9 cellular contexts compared by ENCODE assay signal in the genomic region with DNA sequence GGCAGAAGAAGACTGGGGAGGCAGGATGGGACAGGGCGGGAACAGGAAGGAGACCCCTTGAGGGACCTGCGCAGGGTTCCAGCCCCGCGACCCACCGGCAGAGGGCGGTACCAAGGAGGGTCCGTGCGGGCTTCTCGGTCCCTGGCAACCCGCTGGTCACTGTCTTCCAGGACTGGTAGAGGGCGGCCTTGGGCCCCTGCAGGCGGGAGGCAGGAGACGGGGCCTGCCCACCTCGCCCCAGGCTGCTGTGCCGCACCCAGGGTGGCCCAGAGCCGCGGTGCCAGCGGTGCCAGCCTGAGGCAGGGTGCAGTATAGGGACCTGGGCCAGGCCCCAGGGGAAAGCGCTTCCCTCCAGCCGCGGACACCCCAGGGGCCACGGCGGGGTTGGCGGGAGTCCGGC. TPM values are rescaled to one million over a fixed set of nuclear protein-coding genes. Genes with fewer than 3 reads are reported as not detected.
DNase-seq lines count a peak whose midpoint lies in the region; ATAC-seq, FAIRE-seq and TF ChIP-seq lines count a peak whose summit lies in the region.
"Had no signal": no experiment of that assay in that cellular context is flagged by ENCODE, and none has a peak within 500 bp of the region (broad histone marks: within the 10 kb centered on the region; RNA-seq: fewer than 3 reads in every experiment).

No MANE protein-coding gene starts in this region.

- POLR2A ChIA-PET in K562 (lab: Yijun Ruan, JAX) = no interaction called here

- H3K36me3 ChIP-seq in K562 (ENCODE audit: control insufficient read depth, insufficient read depth, low read length) (no peaks in the 10 kb centered on the region), kidney epithelial cell (ENCODE audit: control insufficient read depth, insufficient read depth, low read length) (no peaks in the 10 kb centered on the region)

- no peaks in the 10 kb centered on the region for H3K9me3 ChIP-seq in K562 (replicated peaks; ENCODE audit: control insufficient read depth, insufficient read depth, low read depth, low read length)

- no peak for TF ChIP-seq EP300 in K562 (IDR thresholded peaks at IDR 0.05; ENCODE audit: low read length)

- no peak for TF ChIP-seq POLR2A in K562 (conservative IDR thresholded peaks at IDR 0.05)

- no peak overlapping the region for H2AFZ ChIP-seq in K562 (ENCODE audit: low read depth, low read length)

- H3K79me2 ChIP-seq in K562 (ENCODE audit: control insufficient read depth, insufficient read depth, low read length) = no peaks in the 10 kb centered on the region

- H3K9me1 ChIP-seq in K562 (ENCODE audit: control insufficient read depth, insufficient read depth, low read length) = no peaks in the 10 kb centered on the region

- ATAC-seq in K562 (peak; percentile 94), GM19455 (IDR thresholded peaks at IDR 0.05; ENCODE audit: unreplicated experiment) (no peak), GM18858 (IDR thresholded peaks at IDR 0.05; ENCODE audit: unreplicated experiment) (no peak)

- in situ Hi-C loops in K562 (cut with MboI) = no loop called here

- peaks cover 6 to 25% of the 10 kb centered on the region in 2 experiments; a peak in 4 of 5 replicates for H3K27me3 ChIP-seq in K562 (ENCODE audit: control insufficient read depth in 2 of 2, insufficient read depth in 2 of 2, low read length in 2 of 2)
- no peaks in the 10 kb centered on the region for H3K27me3 ChIP-seq in kidney epithelial cell (ENCODE audit: control insufficient read depth, insufficient read depth, low read length)

- H3K4me1 ChIP-seq in K562 (replicated peaks in 1 of 2; ENCODE audit: control insufficient read depth in 2 of 2, insufficient read depth in 2 of 2, low read length in 2 of 2) = peaks cover 0 to 6% of the 10 kb centered on the region in 2 experiments; a peak in 1 of 5 replicates

- H3K4me2 ChIP-seq in K562 (ENCODE audit: insufficient read depth, low read length) = no peak overlapping the region

- no peak overlapping the region for H3K9ac ChIP-seq in K562 (ENCODE audit: insufficient read depth in 1 of 2, low read depth in 2 of 2, low read length in 2 of 2)

- TF ChIP-seq CTCF in K562 (IDR thresholded peaks at IDR 0.05 in 2 of 3, conservative IDR thresholded peaks at IDR 0.05 in 1 of 3; ENCODE audit: insufficient read depth in 2 of 3, low read depth in 1 of 3, low read length in 3 of 3) = peak; percentile 42 to 77 (median 51)
- peak; percentile 85 for TF ChIP-seq CTCF in kidney epithelial cell (IDR thresholded peaks at IDR 0.05; ENCODE audit: insufficient read depth, low read length, poor library complexity, severe bottlenecking)

- DNase-seq in Daoy (ENCODE audit: low read depth) (peak; percentile 37), T-helper 2 cell (peak in 4 of 5 experiments; percentile 6 to 42 (median 32)), K562 (ENCODE audit: extremely low read depth in 1 of 4, low spot score in 3 of 4) (peak; percentile 29 to 50 (median 39)), kidney epithelial cell (ENCODE audit: low read depth) (no peak), NCI-H69 (lab: John Stamatoyannopoulos, UW) (no peak)
- peak; percentile 67 to 75 for DNase-seq in stimulated activated CD4-positive, alpha-beta T cell treated with anti-CD3 and anti-CD28 coated beads, Interleukin-2, amount 100 ng/mL, for 24 hours

- H4K20me1 ChIP-seq in K562 (replicated peaks; ENCODE audit: control insufficient read depth, insufficient read depth, low read length) = no peaks in the 10 kb centered on the region

- H3K27ac ChIP-seq in K562 (ENCODE audit: extremely low read depth, low read depth, low read length) = no peak overlapping the region

- FAIRE-seq in K562 (lab: Jason Lieb, UNC) = no peak
- FAIRE-seq: islet of Langerhans had no signal

- 18% methylated on average over 22 of the region's 25 CpGs for WGBS in K562 (ENCODE audit: insufficient coverage, low coverage, missing lambda C conversion rate)

- CTCF ChIA-PET in K562 (lab: Yijun Ruan, JAX; ENCODE audit: low intra/inter-chr PET ratio) = no interaction called here

- H3K4me3 ChIP-seq in K562 (no peak overlapping the region), kidney epithelial cell (ENCODE audit: low read depth, low read length) (no peak overlapping the region)

- peak in 1 of 2 experiments; percentile 34; a peak in 2 of 4 replicates for TF ChIP-seq RAD21 in K562 (CRISPR knock-in tag; conservative IDR thresholded peaks at IDR 0.05 in 1 of 2, IDR thresholded peaks at IDR 0.05 in 1 of 2)

- intact Hi-C loops in K562 (cut with micrococcal nuclease) = no loop called here

- no TSS peak for BruUV-seq in K562 (replicated peaks; lab: Mats Ljungman, UMichigan)

TF ChIP-seq in K562, 482 proteins besides CTCF, POLR2A, EP300 and RAD21:
- TF ChIP-seq NRF1 (conservative IDR thresholded peaks at IDR 0.05 in 1 of 2, IDR thresholded peaks at IDR 0.05 in 1 of 2) (peak; percentile 39 to 52; a peak in 2 of 4 replicates), ZBTB7A (IDR thresholded peaks at IDR 0.05; ENCODE audit: borderline replicate concordance, control insufficient read depth, low read depth, low read length) (peak; percentile 72; the same call in 1 of the 2 replicates), SIRT6 (IDR thresholded peaks at IDR 0.05; ENCODE audit: low read depth, low read length) (no peak), HMG20B (CRISPR knock-in tag; IDR thresholded peaks at IDR 0.05) (no peak)
- TF ChIP-seq, protein P1, sequence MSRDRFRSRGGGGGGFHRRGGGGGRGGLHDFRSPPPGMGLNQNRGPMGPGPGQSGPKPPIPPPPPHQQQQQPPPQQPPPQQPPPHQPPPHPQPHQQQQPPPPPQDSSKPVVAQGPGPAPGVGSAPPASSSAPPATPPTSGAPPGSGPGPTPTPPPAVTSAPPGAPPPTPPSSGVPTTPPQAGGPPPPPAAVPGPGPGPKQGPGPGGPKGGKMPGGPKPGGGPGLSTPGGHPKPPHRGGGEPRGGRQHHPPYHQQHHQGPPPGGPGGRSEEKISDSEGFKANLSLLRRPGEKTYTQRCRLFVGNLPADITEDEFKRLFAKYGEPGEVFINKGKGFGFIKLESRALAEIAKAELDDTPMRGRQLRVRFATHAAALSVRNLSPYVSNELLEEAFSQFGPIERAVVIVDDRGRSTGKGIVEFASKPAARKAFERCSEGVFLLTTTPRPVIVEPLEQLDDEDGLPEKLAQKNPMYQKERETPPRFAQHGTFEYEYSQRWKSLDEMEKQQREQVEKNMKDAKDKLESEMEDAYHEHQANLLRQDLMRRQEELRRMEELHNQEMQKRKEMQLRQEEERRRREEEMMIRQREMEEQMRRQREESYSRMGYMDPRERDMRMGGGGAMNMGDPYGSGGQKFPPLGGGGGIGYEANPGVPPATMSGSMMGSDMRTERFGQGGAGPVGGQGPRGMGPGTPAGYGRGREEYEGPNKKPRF (IDR thresholded peaks at IDR 0.05; ENCODE audit: low read depth, low read length) = no peak
- TF ChIP-seq, protein P2, sequence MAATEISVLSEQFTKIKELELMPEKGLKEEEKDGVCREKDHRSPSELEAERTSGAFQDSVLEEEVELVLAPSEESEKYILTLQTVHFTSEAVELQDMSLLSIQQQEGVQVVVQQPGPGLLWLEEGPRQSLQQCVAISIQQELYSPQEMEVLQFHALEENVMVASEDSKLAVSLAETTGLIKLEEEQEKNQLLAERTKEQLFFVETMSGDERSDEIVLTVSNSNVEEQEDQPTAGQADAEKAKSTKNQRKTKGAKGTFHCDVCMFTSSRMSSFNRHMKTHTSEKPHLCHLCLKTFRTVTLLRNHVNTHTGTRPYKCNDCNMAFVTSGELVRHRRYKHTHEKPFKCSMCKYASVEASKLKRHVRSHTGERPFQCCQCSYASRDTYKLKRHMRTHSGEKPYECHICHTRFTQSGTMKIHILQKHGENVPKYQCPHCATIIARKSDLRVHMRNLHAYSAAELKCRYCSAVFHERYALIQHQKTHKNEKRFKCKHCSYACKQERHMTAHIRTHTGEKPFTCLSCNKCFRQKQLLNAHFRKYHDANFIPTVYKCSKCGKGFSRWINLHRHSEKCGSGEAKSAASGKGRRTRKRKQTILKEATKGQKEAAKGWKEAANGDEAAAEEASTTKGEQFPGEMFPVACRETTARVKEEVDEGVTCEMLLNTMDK (IDR thresholded peaks at IDR 0.05; ENCODE audit: borderline replicate concordance, insufficient read depth, low read depth, low read length, poor library complexity, severe bottlenecking) = peak; percentile 22

RNA-seq across cellular contexts. Expression of a gene that starts 34.5 kb away (rescaled TPM):
- 0.23 and 1.2 TPM in 2 replicates for total RNA-seq in Daoy (2014; rRNA removed; shearing (Covaris generic))
- not detected in 2 replicates for total RNA-seq in K562 (2011; cell fraction: chromatin; rRNA removed; ENCODE audit: low replicate concordance)
- total RNA-seq in K562 (2011; cell fraction: nucleolus; rRNA removed) = not detected in 2 replicates
- not detected in 2 replicates for total RNA-seq in K562 (2011; cell fraction: nucleoplasm; rRNA removed)
- total RNA-seq in K562 (2014; rRNA removed) (not detected in 2 replicates), K562 (2014; rRNA removed; fragmentation: Illumina TruSeq; extraction: Trizol) (not detected in 2 replicates), K562 (2015; rRNA removed; fragmentation: Illumina TruSeq; extraction: Trizol) (not detected in 2 replicates), K562 (2021) (not detected in 2 replicates), kidney epithelial cell (16.8 and 18.6 TPM in 2 replicates)
- polyA plus RNA-seq in K562 (2011; rRNA removed) (not detected in 2 replicates), K562 (2014; fragmentation: Illumina TruSeq; extraction: Trizol) (not detected in 2 replicates), K562 (2014; fragmentation: Nextera tagmentation; extraction: Ambion mirVana) (not detected), K562 (2014; rRNA removed) (not detected in 2 replicates)
- polyA plus RNA-seq in K562 (2011; cell fraction: cytosol; rRNA removed) = not detected in 2 replicates
- not detected in 2 replicates for polyA plus RNA-seq in K562 (2011; cell fraction: nucleus; rRNA removed)
- not detected in 2 replicates for polyA plus RNA-seq in K562 (2012)
- not detected in 2 replicates for polyA minus RNA-seq in K562 (2011; rRNA and poly(A)+ RNA removed)
- not detected in 2 replicates for polyA minus RNA-seq in K562 (2011; cell fraction: cytosol; rRNA and poly(A)+ RNA removed)
- not detected in 2 replicates for polyA minus RNA-seq in K562 (2011; cell fraction: nucleus; rRNA and poly(A)+ RNA removed)

Comparison
In these comparisons a context has a peak if more than half of its experiments do, and no peak if none do; other contexts are left out.
1. DNase-seq: peak in Daoy (single experiment), T-helper 2 cell (4 of 5), K562 (4 of 4) and stimulated activated CD4-positive, alpha-beta T cell treated with anti-CD3 and anti-CD28 coated beads, Interleukin-2, amount 100 ng/mL, for 24 hours (2 of 2); none in kidney epithelial cell (single experiment) and NCI-H69 (single experiment).